Comparison of ENCODE assay signal across 2 cellular contexts in the genomic region with DNA sequence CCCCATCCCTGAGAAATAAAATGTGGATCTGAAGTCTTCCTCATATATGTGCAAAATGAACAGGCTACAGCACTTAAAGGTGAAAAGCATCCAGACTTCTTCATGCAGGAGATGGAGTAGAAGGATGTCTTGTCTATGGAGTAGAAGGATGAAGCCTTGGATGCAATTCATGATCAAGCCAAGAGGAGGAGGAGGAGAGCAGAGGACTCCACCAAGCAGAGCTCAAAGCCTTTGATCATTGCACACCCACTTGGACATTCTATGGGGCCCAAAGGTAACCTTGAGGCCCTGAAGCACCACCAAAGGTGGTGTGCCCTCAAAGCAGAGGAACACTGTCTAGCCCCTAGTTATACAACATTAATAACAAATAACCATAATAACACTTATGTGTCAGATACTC.
TF ChIP-seq lines count a peak whose summit lies in the region.

No MANE protein-coding gene starts in this region.

TF ChIP-seq in HCT116, 20 proteins besides CTCF, POLR2A, EP300 and RAD21 (continued from another document):
- peak; percentile 54 for TF ChIP-seq TCF7L2 (IDR thresholded peaks at IDR 0.05; ENCODE audit: borderline replicate concordance, extremely low read depth, insufficient read depth, insufficient read length)

TF ChIP-seq in liver, 16 proteins besides CTCF, POLR2A, EP300 and RAD21 (continued from another document):
- TF ChIP-seq TAF1 (conservative IDR thresholded peaks at IDR 0.05) (no peak), HNF4G (IDR thresholded peaks at IDR 0.05) (no peak)
